Comparison of ENCODE assay signal across 8 cellular contexts in genomic region chr2:32946314-32947075, GRCh38. TPM values are rescaled to one million over a fixed set of nuclear protein-coding genes. Genes with fewer than 3 reads are reported as not detected.
DNase-seq lines count a peak whose midpoint lies in the region; ATAC-seq and TF ChIP-seq lines count a peak whose summit lies in the region.

A gene with protein sequence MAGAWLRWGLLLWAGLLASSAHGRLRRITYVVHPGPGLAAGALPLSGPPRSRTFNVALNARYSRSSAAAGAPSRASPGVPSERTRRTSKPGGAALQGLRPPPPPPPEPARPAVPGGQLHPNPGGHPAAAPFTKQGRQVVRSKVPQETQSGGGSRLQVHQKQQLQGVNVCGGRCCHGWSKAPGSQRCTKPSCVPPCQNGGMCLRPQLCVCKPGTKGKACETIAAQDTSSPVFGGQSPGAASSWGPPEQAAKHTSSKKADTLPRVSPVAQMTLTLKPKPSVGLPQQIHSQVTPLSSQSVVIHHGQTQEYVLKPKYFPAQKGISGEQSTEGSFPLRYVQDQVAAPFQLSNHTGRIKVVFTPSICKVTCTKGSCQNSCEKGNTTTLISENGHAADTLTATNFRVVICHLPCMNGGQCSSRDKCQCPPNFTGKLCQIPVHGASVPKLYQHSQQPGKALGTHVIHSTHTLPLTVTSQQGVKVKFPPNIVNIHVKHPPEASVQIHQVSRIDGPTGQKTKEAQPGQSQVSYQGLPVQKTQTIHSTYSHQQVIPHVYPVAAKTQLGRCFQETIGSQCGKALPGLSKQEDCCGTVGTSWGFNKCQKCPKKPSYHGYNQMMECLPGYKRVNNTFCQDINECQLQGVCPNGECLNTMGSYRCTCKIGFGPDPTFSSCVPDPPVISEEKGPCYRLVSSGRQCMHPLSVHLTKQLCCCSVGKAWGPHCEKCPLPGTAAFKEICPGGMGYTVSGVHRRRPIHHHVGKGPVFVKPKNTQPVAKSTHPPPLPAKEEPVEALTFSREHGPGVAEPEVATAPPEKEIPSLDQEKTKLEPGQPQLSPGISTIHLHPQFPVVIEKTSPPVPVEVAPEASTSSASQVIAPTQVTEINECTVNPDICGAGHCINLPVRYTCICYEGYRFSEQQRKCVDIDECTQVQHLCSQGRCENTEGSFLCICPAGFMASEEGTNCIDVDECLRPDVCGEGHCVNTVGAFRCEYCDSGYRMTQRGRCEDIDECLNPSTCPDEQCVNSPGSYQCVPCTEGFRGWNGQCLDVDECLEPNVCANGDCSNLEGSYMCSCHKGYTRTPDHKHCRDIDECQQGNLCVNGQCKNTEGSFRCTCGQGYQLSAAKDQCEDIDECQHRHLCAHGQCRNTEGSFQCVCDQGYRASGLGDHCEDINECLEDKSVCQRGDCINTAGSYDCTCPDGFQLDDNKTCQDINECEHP (N-terminal part only) (plus strand): TSS chr2:32946953. CDS start chr2:32947325, 372 bp downstream.

- CTCF ChIA-PET in activated naive CD4-positive, alpha-beta T cell treated with anti-CD3 and anti-CD28 coated beads for 36 hours (lab: Charles Lee), result no interaction called here

- H3K27ac Mint-ChIP-seq in activated naive CD4-positive, alpha-beta T cell treated with anti-CD3 and anti-CD28 coated beads for 36 hours, result no peak within 1 kb of the TSS

- peak within 1 kb of the TSS; percentile 74 for H3K4me3 Mint-ChIP-seq in activated naive CD4-positive, alpha-beta T cell treated with anti-CD3 and anti-CD28 coated beads for 36 hours

- no peaks in the 10 kb centered on the region for H3K9me3 ChIP-seq in tibial artery

- peaks cover 24% of the 10 kb centered on the region for H3K27me3 Mint-ChIP-seq in activated naive CD4-positive, alpha-beta T cell treated with anti-CD3 and anti-CD28 coated beads for 36 hours (ENCODE audit: low read depth)

- no peaks in the 10 kb centered on the region for H3K36me3 Mint-ChIP-seq in activated naive CD4-positive, alpha-beta T cell treated with anti-CD3 and anti-CD28 coated beads for 36 hours (ENCODE audit: low read depth)

- DNase-seq in COR-L47 (lab: John Stamatoyannopoulos, UW) (peak; percentile 17), RPMI7951 (ENCODE audit: low read depth) (peak; percentile 76), glomerular visceral epithelial cell (ENCODE audit: extremely low spot score) (peak; percentile 60), occipital lobe (lab: John Stamatoyannopoulos, UW) (no peak), tibial artery (peak; percentile 51 to 89)
- DNase-seq in activated naive CD4-positive, alpha-beta T cell treated with anti-CD3 and anti-CD28 coated beads for 36 hours, result peak; percentile 67

- peak; percentile 74 for ATAC-seq in GM19455 (IDR thresholded peaks at IDR 0.05; ENCODE audit: unreplicated experiment)
- peak; percentile 75 for ATAC-seq in HG03571 (IDR thresholded peaks at IDR 0.05; ENCODE audit: unreplicated experiment)

- H3K36me3 ChIP-seq in tibial artery, result no peaks in the 10 kb centered on the region

- peak within 1 kb of the TSS; percentile 77 to 82 for H3K27ac ChIP-seq in tibial artery

- intact Hi-C loops in activated naive CD4-positive, alpha-beta T cell treated with anti-CD3 and anti-CD28 coated beads for 36 hours (cut with micrococcal nuclease), result loop anchor here (1.0 to 5.0 kb wide), 6 partner anchors 84 to 636 kb away; no protein-coding TSS in a partner anchor
- intact Hi-C loops in tibial artery (cut with DNase I; ENCODE audit: low total_unique reads), result loop anchor here (5.0 kb wide), 1 partner anchor 76 kb away; no protein-coding TSS in a partner anchor

- H3K4me1 Mint-ChIP-seq in activated naive CD4-positive, alpha-beta T cell treated with anti-CD3 and anti-CD28 coated beads for 36 hours (ENCODE audit: low read depth), result no peaks in the 10 kb centered on the region

- no peaks in the 10 kb centered on the region for H3K9me3 Mint-ChIP-seq in activated naive CD4-positive, alpha-beta T cell treated with anti-CD3 and anti-CD28 coated beads for 36 hours

- peaks cover 0 to 15% (median 9%) of the 10 kb centered on the region in 4 donors for H3K4me1 ChIP-seq in tibial artery

- H3K27me3 ChIP-seq in tibial artery, result no peaks in the 10 kb centered on the region

- peak within 1 kb of the TSS; percentile 77 to 82 for H3K4me3 ChIP-seq in tibial artery

- peak; percentile 40 to 75 for TF ChIP-seq CTCF in tibial artery (IDR thresholded peaks at IDR 0.05)

RNA-seq across cellular contexts. Expression of the gene that starts here (rescaled TPM):
- 150 and 162 TPM in 2 replicates for total RNA-seq in RPMI7951 (2014; rRNA removed; shearing (Covaris generic))
- under 1 TPM; 0.10 to 0.14 TPM for total RNA-seq in activated naive CD4-positive, alpha-beta T cell treated with anti-CD3 and anti-CD28 coated beads for 36 hours
- total RNA-seq in occipital lobe, result 25.6 TPM

Comparison
In these comparisons a context has a peak if more than half of its experiments do, and no peak if none do; other contexts are left out.
1. RNA of the gene that starts here (total RNA-seq): 150 to 162 TPM in RPMI7951 and 25.6 TPM in occipital lobe (single experiment); 0.10 to 0.14 TPM in activated naive CD4-positive, alpha-beta T cell treated with anti-CD3 and anti-CD28 coated beads for 36 hours; every median in the first group is over 10 times any median in the second.
2. Peak in DNase-seq in activated naive CD4-positive, alpha-beta T cell treated with anti-CD3 and anti-CD28 coated beads for 36 hours; RNA of the gene not detected or under 1 TPM.